In genomic region chr4:14023036-14023435, GRCh38 we compare ENCODE assay signal across 29 cellular contexts.
A peak's percentile ranks its signal among the peaks of the same experiment; 100 is the strongest.
DNase-seq lines count a peak whose midpoint lies in the region; TF ChIP-seq lines count a peak whose summit lies in the region.
"Had no signal": no experiment of that assay in that cellular context is flagged by ENCODE, and none has a peak within 500 bp of the region (broad histone marks: within the 10 kb centered on the region; RNA-seq: fewer than 3 reads in every experiment).

No MANE protein-coding gene starts in this region.

- TF ChIP-seq CTCF in hepatocyte (IDR thresholded peaks at IDR 0.05; ENCODE audit: poor library complexity) (no peak), ovary (IDR thresholded peaks at IDR 0.05) (no peak), nephron progenitor cell (IDR thresholded peaks at IDR 0.05) (no peak)

- no peak overlapping the region for H3K4me3 Mint-ChIP-seq in nephron progenitor cell
- H3K4me3 Mint-ChIP-seq: activated T-cell treated with anti-CD3 and anti-CD28 coated beads, Interleukin-2, amount 50 U/mL, for 4 hours; effector memory CD8-positive, alpha-beta T cell; T-helper 17 cell had no signal

- H3K4me2 ChIP-seq in hepatocyte, result no peak overlapping the region
- H3K4me2 ChIP-seq: BLaER1, KMS-11 had no signal

- H3K79me2 ChIP-seq in ACC112 (ENCODE audit: control insufficient read depth, insufficient read depth, low read length, unreplicated experiment) (no peaks in the 10 kb centered on the region), hepatocyte (no peaks in the 10 kb centered on the region)

- H3K27me3 ChIP-seq in ACC112 (ENCODE audit: insufficient read depth, low read length), result no peaks in the 10 kb centered on the region
- no peaks in the 10 kb centered on the region for H3K27me3 ChIP-seq in hepatocyte
- H3K27me3 ChIP-seq in ovary, result no peaks in the 10 kb centered on the region
- H3K27me3 ChIP-seq: BLaER1, esophagus squamous epithelium, Peyer's patch, SJSA1, suprapubic skin had no signal

- no peak overlapping the region for H3K4me3 ChIP-seq in ACC112 (ENCODE audit: low read depth, low read length)
- no peak overlapping the region for H3K4me3 ChIP-seq in hepatocyte
- H3K4me3 ChIP-seq in ovary, result no peak overlapping the region
- H3K4me3 ChIP-seq: BLaER1, coronary artery, esophagus squamous epithelium, lung, Peyer's patch, SJSA1, suprapubic skin had no signal

- H3K9me3 ChIP-seq in hepatocyte (ENCODE audit: low read depth) (no peaks in the 10 kb centered on the region), ovary (no peaks in the 10 kb centered on the region)
- H3K9me3 ChIP-seq: BLaER1, esophagus squamous epithelium, Peyer's patch, SJSA1, suprapubic skin had no signal

- H3K9me3 Mint-ChIP-seq in nephron progenitor cell, result no peaks in the 10 kb centered on the region

- H3K27ac ChIP-seq in ACC112 (ENCODE audit: low read depth, low read length) (peak overlapping the region; percentile 44), hepatocyte (peak overlapping the region; percentile 44), ovary (no peak overlapping the region)
- H3K27ac ChIP-seq: BLaER1, coronary artery, esophagus squamous epithelium, KMS-11, Peyer's patch, SJSA1, suprapubic skin had no signal

- TF ChIP-seq POLR2A in ovary (IDR thresholded peaks at IDR 0.05), result no peak

- no peak overlapping the region for H2AFZ ChIP-seq in ACC112 (ENCODE audit: low read length, unreplicated experiment)
- no peak overlapping the region for H2AFZ ChIP-seq in hepatocyte

- H3K36me3 ChIP-seq in ACC112 (ENCODE audit: insufficient read depth, low read length) (no peaks in the 10 kb centered on the region), hepatocyte (replicated peaks; ENCODE audit: insufficient read depth, low read depth) (no peaks in the 10 kb centered on the region), ovary (no peaks in the 10 kb centered on the region)
- H3K36me3 ChIP-seq: BLaER1, esophagus squamous epithelium, Peyer's patch, SJSA1, suprapubic skin had no signal

- H3K27ac Mint-ChIP-seq in nephron progenitor cell, result no peak overlapping the region
- H3K27ac Mint-ChIP-seq: effector memory CD8-positive, alpha-beta T cell; T-helper 17 cell had no signal

- no peak for TF ChIP-seq EP300 in ovary (IDR thresholded peaks at IDR 0.05)

- H4K20me1 ChIP-seq in hepatocyte (ENCODE audit: insufficient read depth, poor library complexity, severe bottlenecking), result no peaks in the 10 kb centered on the region
- H4K20me1 ChIP-seq: BLaER1 had no signal

- peak; percentile 50 for DNase-seq in HK-2 (ENCODE audit: unreplicated experiment)
- DNase-seq in SW480 (ENCODE audit: low spot score), result peak; percentile 20
- DNase-seq in hepatocyte (ENCODE audit: low spot score), result no peak
- no peak for DNase-seq in stimulated activated naive CD4-positive, alpha-beta T cell (lab: John Stamatoyannopoulos, UW)
- no peak for DNase-seq in ovary
- no peak for DNase-seq in SK-N-DZ (ENCODE audit: low spot score)
- DNase-seq in nephron progenitor cell, result no peak
- DNase-seq: ACHN; activated CD4-positive, alpha-beta T cell treated with anti-CD3 and anti-CD28 coated beads for 4 hours; activated naive CD4-positive, alpha-beta T cell; activated T-cell treated with anti-CD3 and anti-CD28 coated beads, Interleukin-2, amount 50 U/mL, for 4 hours; amniotic stem cell; COR-L47; effector memory CD8-positive, alpha-beta T cell; esophagus squamous epithelium; kidney; NCI-H1694; NCI-H2171 treated with DMSO at 0.1 percent for 48 hours; NCI-H524 treated with DMSO at 0.1 percent for 48 hours; Peyer's patch; stimulated activated CD4-positive, alpha-beta T cell treated with anti-CD3 and anti-CD28 coated beads, Interleukin-1b, Interleukin-23, amount 100 ng/mL, for 48 hours; T-helper 17 cell had no signal

- no peaks in the 10 kb centered on the region for H3K36me3 Mint-ChIP-seq in nephron progenitor cell (ENCODE audit: low read depth)

- intact Hi-C loops in ovary (cut with DNase I), result no loop called here

- H3K4me1 Mint-ChIP-seq in nephron progenitor cell, result peaks cover 8% of the 10 kb centered on the region
- H3K4me1 Mint-ChIP-seq: T-helper 17 cell had no signal

- 81% methylated on average over 3 of the region's 3 CpGs for WGBS in hepatocyte (ENCODE audit: low lambda C conversion rate, missing lambda C conversion rate)
- 89 to 90% (median 90%) methylated on average over 3 of the region's 3 CpGs for WGBS in ovary, 3 donors

- H3K27me3 Mint-ChIP-seq in nephron progenitor cell (ENCODE audit: low read depth, poor library complexity), result peaks cover 3% of the 10 kb centered on the region
- H3K27me3 Mint-ChIP-seq: effector memory CD8-positive, alpha-beta T cell; T-helper 17 cell had no signal

- H3K9me2 ChIP-seq in hepatocyte (replicated peaks; ENCODE audit: insufficient read depth), result no peaks in the 10 kb centered on the region

- peaks cover 29% of the 10 kb centered on the region for H3K4me1 ChIP-seq in ACC112 (ENCODE audit: control insufficient read depth, insufficient read depth, low read length, unreplicated experiment)
- peaks cover 7% of the 10 kb centered on the region for H3K4me1 ChIP-seq in hepatocyte (ENCODE audit: insufficient read depth)
- no peaks in the 10 kb centered on the region for H3K4me1 ChIP-seq in ovary (ENCODE audit: insufficient read depth)
- H3K4me1 ChIP-seq: esophagus squamous epithelium, Peyer's patch, SJSA1, suprapubic skin had no signal

Comparison
In these comparisons a context has a peak if more than half of its experiments do, and no peak if none do; other contexts are left out.
1. H3K27ac ChIP-seq: peak in ACC112 (single experiment) and hepatocyte (single experiment); none in ovary (0 of 2).
2. DNase-seq: peak in HK-2 (single experiment) and SW480 (single experiment); none in hepatocyte (single experiment), stimulated activated naive CD4-positive, alpha-beta T cell (0 of 6), ovary (0 of 5), SK-N-DZ (single experiment) and nephron progenitor cell (single experiment).